1 cellular context compared by ENCODE assay signal in genomic region chr15:66293419-66294156, GRCh38.
TF ChIP-seq lines count a peak whose summit lies in the region.

TSS of gene DIS3L (plus strand) at chr15:66293568. CDS start at chr15:66293597, 29 bp downstream.

TF ChIP-seq in HepG2, 621 proteins besides CTCF, POLR2A, EP300 and RAD21 (continued from another document and continues in another):
- peak; percentile 64; the same call in 1 of the 2 replicates for TF ChIP-seq PRDM15 (CRISPR knock-in tag; IDR thresholded peaks at IDR 0.05)
- no peak for TF ChIP-seq GMEB2 (CRISPR knock-in tag; IDR thresholded peaks at IDR 0.05; ENCODE audit: low read depth)
- no peak for TF ChIP-seq ZNF556 (CRISPR knock-in tag; IDR thresholded peaks at IDR 0.05; ENCODE audit: borderline replicate concordance)
- TF ChIP-seq ESRRA (CRISPR knock-in tag; IDR thresholded peaks at IDR 0.05; ENCODE audit: low read depth): no peak
- TF ChIP-seq HCFC1 (IDR thresholded peaks at IDR 0.05; ENCODE audit: low read depth, low read length): no peak
- TF ChIP-seq DR1 (CRISPR knock-in tag; IDR thresholded peaks at IDR 0.05): no peak; the same call in 1 of the 2 replicates
- 0 out of 2 replicates have a peak, but pooled peaks have one; percentile 18 for TF ChIP-seq ZNF766 (CRISPR knock-in tag; IDR thresholded peaks at IDR 0.05; ENCODE audit: borderline replicate concordance)
- no peak for TF ChIP-seq FOSL1 (CRISPR knock-in tag; IDR thresholded peaks at IDR 0.05; ENCODE audit: borderline replicate concordance)
- TF ChIP-seq, protein P1, sequence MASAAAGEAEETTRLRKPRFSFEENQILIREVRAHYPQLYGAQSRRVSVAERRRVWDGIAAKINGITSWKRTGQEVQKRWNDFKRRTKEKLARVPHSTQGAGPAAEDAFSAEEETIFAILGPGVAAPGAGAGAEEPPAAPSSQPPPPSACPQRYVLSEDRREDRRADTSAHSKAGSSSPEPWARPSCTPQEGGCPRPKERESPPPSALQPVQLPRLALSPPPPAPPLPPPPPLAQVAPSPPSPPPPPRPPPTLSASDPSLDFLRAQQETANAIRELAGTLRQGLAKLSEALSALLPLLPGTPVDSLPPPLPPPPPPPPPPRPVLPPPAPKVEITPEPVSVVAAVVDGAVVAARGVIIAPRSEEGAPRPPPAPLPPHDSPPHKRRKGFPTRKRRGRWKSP (CRISPR knock-in tag; IDR thresholded peaks at IDR 0.05): no peak
- no peak for TF ChIP-seq WIZ (CRISPR knock-in tag; IDR thresholded peaks at IDR 0.05)
- peak; percentile 55; the same call in 1 of the 2 replicates for TF ChIP-seq ZIK1 (CRISPR knock-in tag; IDR thresholded peaks at IDR 0.05; ENCODE audit: borderline replicate concordance, low read depth)
- TF ChIP-seq ZBTB20 (CRISPR knock-in tag; IDR thresholded peaks at IDR 0.05; ENCODE audit: borderline replicate concordance, low read depth): no peak
- TF ChIP-seq ZNF30 (CRISPR knock-in tag; IDR thresholded peaks at IDR 0.05): no peak
- TF ChIP-seq SNRNP70 (IDR thresholded peaks at IDR 0.05; ENCODE audit: low read depth, low read length): no peak
- no peak for TF ChIP-seq ZNF747 (CRISPR knock-in tag; IDR thresholded peaks at IDR 0.05; ENCODE audit: borderline replicate concordance)
- TF ChIP-seq NR2F1 (CRISPR knock-in tag; IDR thresholded peaks at IDR 0.05): no peak
- TF ChIP-seq ZNF660 (CRISPR knock-in tag; IDR thresholded peaks at IDR 0.05; ENCODE audit: borderline replicate concordance, low read depth): no peak
- no peak for TF ChIP-seq ZNF558 (CRISPR knock-in tag; IDR thresholded peaks at IDR 0.05; ENCODE audit: borderline replicate concordance)
- no peak; the same call in 1 of the 2 replicates for TF ChIP-seq MED1 (CRISPR knock-in tag; IDR thresholded peaks at IDR 0.05)
- TF ChIP-seq RCOR2 (CRISPR knock-in tag; IDR thresholded peaks at IDR 0.05): no peak
- no peak for TF ChIP-seq ZNF3 (CRISPR knock-in tag; IDR thresholded peaks at IDR 0.05)
- TF ChIP-seq ZNF207 (IDR thresholded peaks at IDR 0.05; ENCODE audit: borderline replicate concordance): no peak
- TF ChIP-seq, protein P2, sequence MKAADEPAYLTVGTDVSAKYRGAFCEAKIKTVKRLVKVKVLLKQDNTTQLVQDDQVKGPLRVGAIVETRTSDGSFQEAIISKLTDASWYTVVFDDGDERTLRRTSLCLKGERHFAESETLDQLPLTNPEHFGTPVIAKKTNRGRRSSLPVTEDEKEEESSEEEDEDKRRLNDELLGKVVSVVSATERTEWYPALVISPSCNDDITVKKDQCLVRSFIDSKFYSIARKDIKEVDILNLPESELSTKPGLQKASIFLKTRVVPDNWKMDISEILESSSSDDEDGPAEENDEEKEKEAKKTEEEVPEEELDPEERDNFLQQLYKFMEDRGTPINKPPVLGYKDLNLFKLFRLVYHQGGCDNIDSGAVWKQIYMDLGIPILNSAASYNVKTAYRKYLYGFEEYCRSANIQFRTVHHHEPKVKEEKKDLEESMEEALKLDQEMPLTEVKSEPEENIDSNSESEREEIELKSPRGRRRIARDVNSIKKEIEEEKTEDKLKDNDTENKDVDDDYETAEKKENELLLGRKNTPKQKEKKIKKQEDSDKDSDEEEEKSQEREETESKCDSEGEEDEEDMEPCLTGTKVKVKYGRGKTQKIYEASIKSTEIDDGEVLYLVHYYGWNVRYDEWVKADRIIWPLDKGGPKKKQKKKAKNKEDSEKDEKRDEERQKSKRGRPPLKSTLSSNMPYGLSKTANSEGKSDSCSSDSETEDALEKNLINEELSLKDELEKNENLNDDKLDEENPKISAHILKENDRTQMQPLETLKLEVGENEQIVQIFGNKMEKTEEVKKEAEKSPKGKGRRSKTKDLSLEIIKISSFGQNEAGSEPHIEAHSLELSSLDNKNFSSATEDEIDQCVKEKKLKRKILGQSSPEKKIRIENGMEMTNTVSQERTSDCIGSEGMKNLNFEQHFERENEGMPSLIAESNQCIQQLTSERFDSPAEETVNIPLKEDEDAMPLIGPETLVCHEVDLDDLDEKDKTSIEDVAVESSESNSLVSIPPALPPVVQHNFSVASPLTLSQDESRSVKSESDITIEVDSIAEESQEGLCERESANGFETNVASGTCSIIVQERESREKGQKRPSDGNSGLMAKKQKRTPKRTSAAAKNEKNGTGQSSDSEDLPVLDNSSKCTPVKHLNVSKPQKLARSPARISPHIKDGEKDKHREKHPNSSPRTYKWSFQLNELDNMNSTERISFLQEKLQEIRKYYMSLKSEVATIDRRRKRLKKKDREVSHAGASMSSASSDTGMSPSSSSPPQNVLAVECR (CRISPR knock-in tag; IDR thresholded peaks at IDR 0.05; ENCODE audit: borderline replicate concordance): peak; percentile 31; the same call in 1 of the 2 replicates
- TF ChIP-seq ZNF234 (CRISPR knock-in tag; conservative IDR thresholded peaks at IDR 0.05): no peak
- no peak for TF ChIP-seq ZNF557 (CRISPR knock-in tag; IDR thresholded peaks at IDR 0.05)
- TF ChIP-seq MAFK (conservative IDR thresholded peaks at IDR 0.05 in 1 of 2, IDR thresholded peaks at IDR 0.05 in 1 of 2; ENCODE audit: low read length in 2 of 2): no peak
- TF ChIP-seq BCLAF1 (IDR thresholded peaks at IDR 0.05): no peak
- peak; percentile 8; the same call in 1 of the 2 replicates for TF ChIP-seq SP5 (CRISPR knock-in tag; IDR thresholded peaks at IDR 0.05; ENCODE audit: borderline replicate concordance, low read depth)
- TF ChIP-seq REL (CRISPR knock-in tag; conservative IDR thresholded peaks at IDR 0.05): no peak
- TF ChIP-seq ZNF512B (CRISPR knock-in tag; IDR thresholded peaks at IDR 0.05; ENCODE audit: borderline replicate concordance): no peak
- no peak; the same call in 1 of the 2 replicates for TF ChIP-seq ZFP37 (CRISPR knock-in tag; IDR thresholded peaks at IDR 0.05; ENCODE audit: borderline replicate concordance)
- no peak for TF ChIP-seq DZIP1 (CRISPR knock-in tag; IDR thresholded peaks at IDR 0.05)
- TF ChIP-seq, protein P3, sequence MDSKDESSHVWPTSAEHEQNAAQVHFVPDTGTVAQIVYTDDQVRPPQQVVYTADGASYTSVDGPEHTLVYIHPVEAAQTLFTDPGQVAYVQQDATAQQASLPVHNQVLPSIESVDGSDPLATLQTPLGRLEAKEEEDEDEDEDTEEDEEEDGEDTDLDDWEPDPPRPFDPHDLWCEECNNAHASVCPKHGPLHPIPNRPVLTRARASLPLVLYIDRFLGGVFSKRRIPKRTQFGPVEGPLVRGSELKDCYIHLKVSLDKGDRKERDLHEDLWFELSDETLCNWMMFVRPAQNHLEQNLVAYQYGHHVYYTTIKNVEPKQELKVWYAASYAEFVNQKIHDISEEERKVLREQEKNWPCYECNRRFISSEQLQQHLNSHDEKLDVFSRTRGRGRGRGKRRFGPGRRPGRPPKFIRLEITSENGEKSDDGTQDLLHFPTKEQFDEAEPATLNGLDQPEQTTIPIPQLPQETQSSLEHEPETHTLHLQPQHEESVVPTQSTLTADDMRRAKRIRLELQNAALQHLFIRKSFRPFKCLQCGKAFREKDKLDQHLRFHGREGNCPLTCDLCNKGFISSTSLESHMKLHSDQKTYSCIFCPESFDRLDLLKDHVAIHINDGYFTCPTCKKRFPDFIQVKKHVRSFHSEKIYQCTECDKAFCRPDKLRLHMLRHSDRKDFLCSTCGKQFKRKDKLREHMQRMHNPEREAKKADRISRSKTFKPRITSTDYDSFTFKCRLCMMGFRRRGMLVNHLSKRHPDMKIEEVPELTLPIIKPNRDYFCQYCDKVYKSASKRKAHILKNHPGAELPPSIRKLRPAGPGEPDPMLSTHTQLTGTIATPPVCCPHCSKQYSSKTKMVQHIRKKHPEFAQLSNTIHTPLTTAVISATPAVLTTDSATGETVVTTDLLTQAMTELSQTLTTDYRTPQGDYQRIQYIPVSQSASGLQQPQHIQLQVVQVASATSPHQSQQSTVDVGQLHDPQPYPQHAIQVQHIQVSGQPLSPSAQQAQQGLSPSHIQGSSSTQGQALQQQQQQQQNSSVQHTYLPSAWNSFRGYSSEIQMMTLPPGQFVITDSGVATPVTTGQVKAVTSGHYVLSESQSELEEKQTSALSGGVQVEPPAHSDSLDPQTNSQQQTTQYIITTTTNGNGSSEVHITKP (CRISPR knock-in tag; IDR thresholded peaks at IDR 0.05; ENCODE audit: low read depth): 0 out of 2 replicates have a peak, but pooled peaks have one; percentile 46
